Comparison of ENCODE assay signal across 13 cellular contexts in genomic region chr6:41344865-41345264, GRCh38. TPM values are rescaled to one million over a fixed set of nuclear protein-coding genes. Genes with fewer than 3 reads are reported as not detected.
DNase-seq lines count a peak whose midpoint lies in the region; ATAC-seq and TF ChIP-seq lines count a peak whose summit lies in the region.
"Had no signal": no experiment of that assay in that cellular context is flagged by ENCODE, and none has a peak within 500 bp of the region (broad histone marks: within the 10 kb centered on the region; RNA-seq: fewer than 3 reads in every experiment).

No MANE protein-coding gene starts in this region.

- POLR2A ChIA-PET in activated naive CD8-positive, alpha-beta T cell treated with anti-CD3 and anti-CD28 coated beads, Interleukin-2, amount 10 ng/mL, durations not matched to agents 7 days and 5 days (lab: Charles Lee): interaction anchor here (0.5 to 4.5 kb wide), 9 partner anchors 10 to 443 kb away, joined by 3 to 91 read pairs (median 4); partner anchors contain the start of genes NCR2 and TOMM6

- H3K9me3 ChIP-seq in GM23248 (ENCODE audit: low read depth) (no peaks in the 10 kb centered on the region), lower lobe of right lung (no peaks in the 10 kb centered on the region)

- H3K4me1 Mint-ChIP-seq in activated naive CD4-positive, alpha-beta T cell treated with anti-CD3 and anti-CD28 coated beads, Interleukin-2, amount 10 ng/mL, durations not matched to agents 7 days and 5 days: peaks cover 35% of the 10 kb centered on the region
- H3K4me1 Mint-ChIP-seq in IgD-negative memory B cell: peaks cover 0 to 7% (median 6%) of the 10 kb centered on the region in 3 donors
- peaks cover 62% of the 10 kb centered on the region for H3K4me1 Mint-ChIP-seq in activated naive CD8-positive, alpha-beta T cell treated with anti-CD3 and anti-CD28 coated beads, Interleukin-2, amount 10 ng/mL, durations not matched to agents 7 days and 5 days
- H3K4me1 Mint-ChIP-seq in stimulated activated naive CD8-positive, alpha-beta T cell treated with anti-CD3 and anti-CD28 coated beads, Interleukin-15, amount 100 ng/mL, for 72 hours: peaks cover 55% of the 10 kb centered on the region

- H3K4me3 Mint-ChIP-seq in activated naive CD4-positive, alpha-beta T cell treated with anti-CD3 and anti-CD28 coated beads, Interleukin-2, amount 10 ng/mL, durations not matched to agents 7 days and 5 days: no peak overlapping the region
- H3K4me3 Mint-ChIP-seq in IgD-negative memory B cell: no peak overlapping the region
- peak overlapping the region; percentile 78 for H3K4me3 Mint-ChIP-seq in activated naive CD8-positive, alpha-beta T cell treated with anti-CD3 and anti-CD28 coated beads, Interleukin-2, amount 10 ng/mL, durations not matched to agents 7 days and 5 days
- H3K4me3 Mint-ChIP-seq in stimulated activated naive CD8-positive, alpha-beta T cell treated with anti-CD3 and anti-CD28 coated beads, Interleukin-15, amount 100 ng/mL, for 72 hours: peak overlapping the region; percentile 69 to 80

- in situ Hi-C loops in GM23248 (cut with MboI): no loop called here

- intact Hi-C loops in lower lobe of right lung (cut with DNase I): no loop called here

- no peaks in the 10 kb centered on the region for H3K79me2 ChIP-seq in GM23248 (ENCODE audit: insufficient read depth)
- H3K79me2 ChIP-seq: parathyroid adenoma had no signal

- H3K36me3 Mint-ChIP-seq in activated naive CD4-positive, alpha-beta T cell treated with anti-CD3 and anti-CD28 coated beads, Interleukin-2, amount 10 ng/mL, durations not matched to agents 7 days and 5 days: no peaks in the 10 kb centered on the region
- peaks cover 6% of the 10 kb centered on the region for H3K36me3 Mint-ChIP-seq in IgD-negative memory B cell
- peaks cover 34% of the 10 kb centered on the region for H3K36me3 Mint-ChIP-seq in activated naive CD8-positive, alpha-beta T cell treated with anti-CD3 and anti-CD28 coated beads, Interleukin-2, amount 10 ng/mL, durations not matched to agents 7 days and 5 days

- peak; percentile 64 for DNase-seq in activated naive CD4-positive, alpha-beta T cell treated with anti-CD3 and anti-CD28 coated beads, Interleukin-2, amount 10 ng/mL, durations not matched to agents 7 days and 5 days
- no peak for DNase-seq in activated naive CD4-positive, alpha-beta T cell treated with Interleukin-2 at 50 U/mL for 16 hours
- DNase-seq in activated naive CD8-positive, alpha-beta T cell treated with anti-CD3 and anti-CD28 coated beads, Interleukin-2, amount 10 ng/mL, durations not matched to agents 7 days and 5 days: peak; percentile 61
- DNase-seq in stimulated activated naive CD8-positive, alpha-beta T cell treated with anti-CD3 and anti-CD28 coated beads, Interleukin-15, amount 100 ng/mL, for 72 hours: peak; percentile 47 to 52
- no peak for DNase-seq in mucosa of gallbladder (ENCODE audit: low spot score)
- no peak for DNase-seq in GM23248
- no peak for DNase-seq in lower lobe of right lung
- DNase-seq: DMS79 treated with DMSO at 0.1 percent for 48 hours had no signal

- H3K9me3 Mint-ChIP-seq in activated naive CD4-positive, alpha-beta T cell treated with anti-CD3 and anti-CD28 coated beads, Interleukin-2, amount 10 ng/mL, durations not matched to agents 7 days and 5 days: peaks cover 12% of the 10 kb centered on the region
- peaks cover 0 to 8% (median 5%) of the 10 kb centered on the region in 3 donors for H3K9me3 Mint-ChIP-seq in IgD-negative memory B cell
- H3K9me3 Mint-ChIP-seq in activated naive CD8-positive, alpha-beta T cell treated with anti-CD3 and anti-CD28 coated beads, Interleukin-2, amount 10 ng/mL, durations not matched to agents 7 days and 5 days: peaks cover 20% of the 10 kb centered on the region
- H3K9me3 Mint-ChIP-seq in stimulated activated naive CD8-positive, alpha-beta T cell treated with anti-CD3 and anti-CD28 coated beads, Interleukin-15, amount 100 ng/mL, for 72 hours: peaks cover 0 to 4% of the 10 kb centered on the region in 2 donors

- TF ChIP-seq CTCF in lower lobe of right lung (IDR thresholded peaks at IDR 0.05): no peak

- H3F3A ChIP-seq in GM23248 (ENCODE audit: insufficient read depth): no peaks in the 10 kb centered on the region

- H3K36me3 ChIP-seq in GM23248 (ENCODE audit: low read depth): no peaks in the 10 kb centered on the region
- H3K36me3 ChIP-seq in lower lobe of right lung: no peaks in the 10 kb centered on the region

- 47 to 51% methylated on average over 4 of the region's 4 CpGs for WGBS in GM23248 (ENCODE audit: low coverage in 1 of 2, low lambda C conversion rate in 2 of 2, missing lambda C conversion rate in 2 of 2), 2 experiments

- no peak overlapping the region for H3K9ac ChIP-seq in GM23248
- H3K9ac ChIP-seq: parathyroid adenoma had no signal

- H3K27ac Mint-ChIP-seq in activated naive CD4-positive, alpha-beta T cell treated with anti-CD3 and anti-CD28 coated beads, Interleukin-2, amount 10 ng/mL, durations not matched to agents 7 days and 5 days: peak overlapping the region; percentile 75
- H3K27ac Mint-ChIP-seq in IgD-negative memory B cell: peak overlapping the region in 2 of 3 donors; percentile 54 to 93
- H3K27ac Mint-ChIP-seq in activated naive CD8-positive, alpha-beta T cell treated with anti-CD3 and anti-CD28 coated beads, Interleukin-2, amount 10 ng/mL, durations not matched to agents 7 days and 5 days: peak overlapping the region; percentile 98
- peak overlapping the region; percentile 42 to 97 for H3K27ac Mint-ChIP-seq in stimulated activated naive CD8-positive, alpha-beta T cell treated with anti-CD3 and anti-CD28 coated beads, Interleukin-15, amount 100 ng/mL, for 72 hours

- peaks cover 49% of the 10 kb centered on the region for H3K27me3 Mint-ChIP-seq in activated naive CD4-positive, alpha-beta T cell treated with anti-CD3 and anti-CD28 coated beads, Interleukin-2, amount 10 ng/mL, durations not matched to agents 7 days and 5 days
- peaks cover 8% of the 10 kb centered on the region for H3K27me3 Mint-ChIP-seq in IgD-negative memory B cell
- H3K27me3 Mint-ChIP-seq in activated naive CD8-positive, alpha-beta T cell treated with anti-CD3 and anti-CD28 coated beads, Interleukin-2, amount 10 ng/mL, durations not matched to agents 7 days and 5 days: no peaks in the 10 kb centered on the region
- H3K27me3 Mint-ChIP-seq in stimulated activated naive CD8-positive, alpha-beta T cell treated with anti-CD3 and anti-CD28 coated beads, Interleukin-15, amount 100 ng/mL, for 72 hours: peaks cover 6% of the 10 kb centered on the region

- H3K4me3 ChIP-seq in GM23248 (no peak overlapping the region), lower lobe of right lung (no peak overlapping the region)

- H3K4me1 ChIP-seq in GM23248 (ENCODE audit: insufficient read depth) (no peaks in the 10 kb centered on the region), lower lobe of right lung (no peaks in the 10 kb centered on the region)
- H3K4me1 ChIP-seq: parathyroid adenoma had no signal

- no peaks in the 10 kb centered on the region for H4K20me1 ChIP-seq in GM23248 (ENCODE audit: insufficient read depth)

- peaks cover 12% of the 10 kb centered on the region; the same call in 1 of the 2 replicates for H3K27me3 ChIP-seq in GM23248 (replicated peaks; ENCODE audit: insufficient read depth)
- H3K27me3 ChIP-seq in lower lobe of right lung (ENCODE audit: low read depth): peaks cover 9% of the 10 kb centered on the region

- CTCF ChIA-PET in activated naive CD4-positive, alpha-beta T cell treated with anti-CD3 and anti-CD28 coated beads, Interleukin-2, amount 10 ng/mL, durations not matched to agents 7 days and 5 days (lab: Charles Lee): interaction anchor here (1.0 to 1.7 kb wide), 4 partner anchors 11 to 27 kb away, joined by 3 to 5 read pairs (median 4); no protein-coding TSS in a partner anchor

- peak; percentile 99 for ATAC-seq in activated naive CD8-positive, alpha-beta T cell treated with anti-CD3 and anti-CD28 coated beads, Interleukin-2, amount 10 ng/mL, durations not matched to agents 7 days and 5 days (ENCODE audit: low read depth)
- ATAC-seq in stimulated activated naive CD8-positive, alpha-beta T cell treated with anti-CD3 and anti-CD28 coated beads, Interleukin-15, amount 100 ng/mL, for 72 hours: peak; percentile 99
- ATAC-seq in lower lobe of right lung: no peak

- H3K4me2 ChIP-seq in GM23248 (ENCODE audit: unreplicated experiment): no peak overlapping the region

- H3K9me2 ChIP-seq in GM23248 (ENCODE audit: insufficient read depth): no peaks in the 10 kb centered on the region

- no peak overlapping the region for H2AFZ ChIP-seq in GM23248
- H2AFZ ChIP-seq: parathyroid adenoma had no signal

- H3K27ac ChIP-seq in GM23248 (no peak overlapping the region), lower lobe of right lung (no peak overlapping the region)
- H3K27ac ChIP-seq: parathyroid adenoma had no signal

RNA-seq across cellular contexts. Expression of gene NCR2, which starts 9.5 kb away (rescaled TPM):
- not detected for polyA plus RNA-seq in IgD-negative memory B cell
- total RNA-seq in activated naive CD8-positive, alpha-beta T cell treated with anti-CD3 and anti-CD28 coated beads, Interleukin-2, amount 10 ng/mL, durations not matched to agents 7 days and 5 days: under 1 TPM; 0.82 to 1.00 TPM
- total RNA-seq in mucosa of gallbladder: not detected
- not detected in 2 replicates for total RNA-seq in GM23248 (2014; rRNA removed; shearing (Covaris generic))
- not detected in 2 replicates for polyA plus RNA-seq in GM23248 (2016; fragmentation: Nextera tagmentation; extraction: Ambion mirVana)
- total RNA-seq in lower lobe of right lung: not detected
- total RNA-seq: fibroblast of lung, lung microvascular endothelial cell, SK-MEL-5 had no signal
- polyA plus RNA-seq: fibroblast of lung had no signal

RNA-seq across cellular contexts. Expression of gene TREM1, which starts 58.4 kb away (rescaled TPM):
- polyA plus RNA-seq in IgD-negative memory B cell (0.58 TPM), GM23248 (2016; fragmentation: Nextera tagmentation; extraction: Ambion mirVana) (not detected in 2 replicates)
- not detected for total RNA-seq in activated naive CD8-positive, alpha-beta T cell treated with anti-CD3 and anti-CD28 coated beads, Interleukin-2, amount 10 ng/mL, durations not matched to agents 7 days and 5 days
- total RNA-seq in mucosa of gallbladder (1.3 TPM), lower lobe of right lung (160 TPM)
- not detected in 2 replicates for total RNA-seq in GM23248 (2014; rRNA removed; shearing (Covaris generic))
- total RNA-seq: fibroblast of lung, lung microvascular endothelial cell, SK-MEL-5 had no signal

Comparison
In these comparisons a context has a peak if more than half of its experiments do, and no peak if none do; other contexts are left out.
1. DNase-seq: peak in activated naive CD4-positive, alpha-beta T cell treated with anti-CD3 and anti-CD28 coated beads, Interleukin-2, amount 10 ng/mL, durations not matched to agents 7 days and 5 days (single experiment), activated naive CD8-positive, alpha-beta T cell treated with anti-CD3 and anti-CD28 coated beads, Interleukin-2, amount 10 ng/mL, durations not matched to agents 7 days and 5 days (single experiment) and stimulated activated naive CD8-positive, alpha-beta T cell treated with anti-CD3 and anti-CD28 coated beads, Interleukin-15, amount 100 ng/mL, for 72 hours (2 of 2); none in activated naive CD4-positive, alpha-beta T cell treated with Interleukin-2 at 50 U/mL for 16 hours (single experiment), mucosa of gallbladder (single experiment), GM23248 (single experiment) and lower lobe of right lung (single experiment).
2. H3K4me3 Mint-ChIP-seq: peak in activated naive CD8-positive, alpha-beta T cell treated with anti-CD3 and anti-CD28 coated beads, Interleukin-2, amount 10 ng/mL, durations not matched to agents 7 days and 5 days (single experiment) and stimulated activated naive CD8-positive, alpha-beta T cell treated with anti-CD3 and anti-CD28 coated beads, Interleukin-15, amount 100 ng/mL, for 72 hours (2 of 2); none in activated naive CD4-positive, alpha-beta T cell treated with anti-CD3 and anti-CD28 coated beads, Interleukin-2, amount 10 ng/mL, durations not matched to agents 7 days and 5 days (single experiment) and IgD-negative memory B cell (0 of 4).
3. ATAC-seq: peak in activated naive CD8-positive, alpha-beta T cell treated with anti-CD3 and anti-CD28 coated beads, Interleukin-2, amount 10 ng/mL, durations not matched to agents 7 days and 5 days (single experiment) and stimulated activated naive CD8-positive, alpha-beta T cell treated with anti-CD3 and anti-CD28 coated beads, Interleukin-15, amount 100 ng/mL, for 72 hours (single experiment); none in lower lobe of right lung (0 of 2).
4. RNA of gene TREM1, which starts 58.4 kb away (total RNA-seq): 160 TPM in lower lobe of right lung (single experiment); 1.3 TPM in mucosa of gallbladder (single experiment), not detected in activated naive CD8-positive, alpha-beta T cell treated with anti-CD3 and anti-CD28 coated beads, Interleukin-2, amount 10 ng/mL, durations not matched to agents 7 days and 5 days and not detected in GM23248; every median in the first group is over 10 times any median in the second.
5. Peak in every context shown above with its lines, with median percentiles within 50 percentile points of each other: H3K27ac Mint-ChIP-seq.